In the genomic region with DNA sequence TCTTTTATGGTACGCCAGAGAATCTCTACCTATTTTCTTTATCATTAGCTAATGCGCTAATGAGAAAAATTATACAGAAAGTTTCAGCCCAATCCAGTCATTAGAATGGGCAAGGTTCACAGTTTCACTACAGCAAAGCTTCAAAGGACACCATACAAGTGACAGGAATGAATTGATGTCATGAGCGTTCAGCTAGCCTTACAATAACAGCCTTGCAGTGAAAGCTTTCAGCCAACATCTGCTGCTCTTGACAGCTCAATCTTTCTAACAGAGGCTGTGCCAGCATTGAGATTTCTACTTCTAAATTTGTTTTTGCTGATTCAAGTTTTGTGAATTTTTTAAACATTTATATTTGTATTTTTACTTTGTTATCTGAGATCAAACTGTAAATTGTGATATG, we compare ENCODE assay signal across 15 cellular contexts.
"Had no signal": no experiment of that assay in that cellular context is flagged by ENCODE, and none has a peak within 500 bp of the region (broad histone marks: within the 10 kb centered on the region; RNA-seq: fewer than 3 reads in every experiment).

No MANE protein-coding gene starts in this region.

- H3K27ac Mint-ChIP-seq: activated CD4-positive, alpha-beta T cell treated with anti-CD3 and anti-CD28 coated beads, Interleukin-2, amount 10 ng/mL, durations not matched to agents 7 days and 5 days; activated naive CD8-positive, alpha-beta T cell treated with anti-CD3 and anti-CD28 coated beads for 36 hours; naive thymus-derived CD8-positive, alpha-beta T cell; stimulated activated effector memory CD8-positive, alpha-beta T cell treated with anti-CD3 and anti-CD28 coated beads, Interleukin-12 subunit alpha, Interleukin-12 subunit beta, amount 100 ng/mL, for 72 hours had no signal

- H3K27me3 Mint-ChIP-seq: activated CD4-positive, alpha-beta T cell treated with anti-CD3 and anti-CD28 coated beads, Interleukin-2, amount 10 ng/mL, durations not matched to agents 7 days and 5 days; activated naive CD8-positive, alpha-beta T cell treated with anti-CD3 and anti-CD28 coated beads for 36 hours; naive thymus-derived CD8-positive, alpha-beta T cell had no signal

- H3K4me1 Mint-ChIP-seq: activated CD4-positive, alpha-beta T cell treated with anti-CD3 and anti-CD28 coated beads, Interleukin-2, amount 10 ng/mL, durations not matched to agents 7 days and 5 days; activated naive CD8-positive, alpha-beta T cell treated with anti-CD3 and anti-CD28 coated beads for 36 hours; naive thymus-derived CD8-positive, alpha-beta T cell; stimulated activated effector memory CD8-positive, alpha-beta T cell treated with anti-CD3 and anti-CD28 coated beads, Interleukin-12 subunit alpha, Interleukin-12 subunit beta, amount 100 ng/mL, for 72 hours had no signal

- DNase-seq: activated CD4-positive, alpha-beta T cell treated with anti-CD3 and anti-CD28 coated beads, Interleukin-2, amount 10 ng/mL, durations not matched to agents 7 days and 5 days; activated CD8-positive, alpha-beta memory T cell treated with anti-CD3 and anti-CD28 coated beads for 24 hours; activated naive CD8-positive, alpha-beta T cell treated with anti-CD3 and anti-CD28 coated beads for 36 hours; amygdala; central memory CD4-positive, alpha-beta T cell; esophagus squamous epithelium; kidney; left ventricle myocardium inferior; naive thymus-derived CD8-positive, alpha-beta T cell had no signal

- H3K4me3 Mint-ChIP-seq: activated CD4-positive, alpha-beta T cell treated with anti-CD3 and anti-CD28 coated beads, Interleukin-2, amount 10 ng/mL, durations not matched to agents 7 days and 5 days; activated naive CD8-positive, alpha-beta T cell treated with anti-CD3 and anti-CD28 coated beads for 36 hours; brain; naive thymus-derived CD8-positive, alpha-beta T cell; stimulated activated effector memory CD8-positive, alpha-beta T cell treated with anti-CD3 and anti-CD28 coated beads, Interleukin-12 subunit alpha, Interleukin-12 subunit beta, amount 100 ng/mL, for 72 hours had no signal

- H3K4me1 ChIP-seq: esophagus squamous epithelium, left ventricle myocardium inferior, parathyroid adenoma had no signal

- H3K9me3 Mint-ChIP-seq: activated CD4-positive, alpha-beta T cell treated with anti-CD3 and anti-CD28 coated beads, Interleukin-2, amount 10 ng/mL, durations not matched to agents 7 days and 5 days had no signal

- H3K36me3 ChIP-seq: esophagus squamous epithelium, left ventricle myocardium inferior, neutrophil had no signal

- H3K9me3 ChIP-seq: esophagus squamous epithelium, neutrophil had no signal

- H3K4me3 ChIP-seq: coronary artery, esophagus squamous epithelium, hepatocyte, left ventricle myocardium inferior had no signal

- H3K27ac ChIP-seq: coronary artery, esophagus squamous epithelium, hepatocyte, left ventricle myocardium inferior, neutrophil, parathyroid adenoma had no signal

- H3K36me3 Mint-ChIP-seq: activated naive CD8-positive, alpha-beta T cell treated with anti-CD3 and anti-CD28 coated beads for 36 hours; brain; naive thymus-derived CD8-positive, alpha-beta T cell; stimulated activated effector memory CD8-positive, alpha-beta T cell treated with anti-CD3 and anti-CD28 coated beads, Interleukin-12 subunit alpha, Interleukin-12 subunit beta, amount 100 ng/mL, for 72 hours had no signal

- H3K27me3 ChIP-seq: esophagus squamous epithelium, hepatocyte, neutrophil had no signal
